In the genomic region with DNA sequence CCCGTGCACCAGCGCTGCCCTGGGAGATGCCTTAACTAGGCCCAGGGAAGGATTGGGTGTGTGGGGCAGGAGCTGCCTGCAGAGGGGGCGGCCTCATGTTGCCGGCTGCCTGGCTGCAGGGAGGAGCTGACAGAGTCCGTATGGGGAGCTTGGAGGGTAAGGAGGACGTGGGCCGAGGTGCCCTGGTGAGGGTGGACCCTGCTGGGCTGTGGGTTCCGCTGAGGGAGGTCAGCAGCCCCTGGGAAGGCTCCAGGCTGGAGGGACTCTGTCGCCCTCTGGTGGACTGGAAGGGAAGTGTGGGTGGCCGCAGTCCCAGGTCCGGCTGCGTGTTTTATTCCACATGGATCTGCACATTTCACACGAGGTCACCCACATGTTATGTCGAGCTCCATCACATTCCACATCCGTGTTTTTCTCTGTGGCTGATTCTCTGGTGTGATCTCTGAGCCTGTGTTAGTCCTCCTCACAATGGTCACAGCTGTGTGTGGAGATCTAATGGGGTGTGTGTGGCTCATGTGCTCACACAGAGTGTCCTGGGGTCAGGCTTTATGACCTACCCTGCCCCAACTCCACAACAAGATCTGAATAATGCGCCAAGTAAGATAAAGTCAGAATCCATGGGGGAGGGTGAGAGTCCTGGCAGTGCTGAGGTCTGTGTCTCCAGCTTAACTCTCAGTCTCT, we compare ENCODE assay signal across 8 cellular contexts. TPM values are rescaled to one million over a fixed set of nuclear protein-coding genes. Genes with fewer than 3 reads are reported as not detected.
DNase-seq lines count a peak whose midpoint lies in the region; FAIRE-seq and TF ChIP-seq lines count a peak whose summit lies in the region.

No MANE protein-coding gene starts in this region.

- no peaks in the 10 kb centered on the region for H3K4me1 Mint-ChIP-seq in astrocyte (ENCODE audit: low read depth, unreplicated experiment)

- DNase-seq in A172 (ENCODE audit: low spot score) = peak; percentile 10
- DNase-seq in GM12864 (ENCODE audit: low read depth) = no peak
- peak; percentile 10 for DNase-seq in RPMI8226
- DNase-seq in astrocyte (ENCODE audit: low read depth) = no peak
- peak; percentile 7 for DNase-seq in kidney glomerular epithelial cell (lab: John Stamatoyannopoulos, UW)
- DNase-seq in stimulated activated CD4-positive, alpha-beta T cell treated with anti-CD3 and anti-CD28 coated beads, TNF-alpha, amount 100 ng/mL, for 24 hours (ENCODE audit: low read depth in 3 of 3) = peak in 2 of 3 experiments; percentile 7 to 29
- DNase-seq in NCI-H2029 (lab: John Stamatoyannopoulos, UW) = no peak
- DNase-seq in COR-L47 (lab: John Stamatoyannopoulos, UW) = no peak

- H3K27me3 ChIP-seq in astrocyte (ENCODE audit: insufficient read depth, low read length) = no peaks in the 10 kb centered on the region

- TF ChIP-seq CTCF in GM12864 (IDR thresholded peaks at IDR 0.05; ENCODE audit: low read depth, low read length, missing control alignments) (peak; percentile 98), astrocyte (IDR thresholded peaks at IDR 0.05; ENCODE audit: insufficient read depth, low read depth, low read length) (peak; percentile 59)

- no peak for FAIRE-seq in astrocyte (lab: Jason Lieb, UNC)

- no peak overlapping the region for H3K27ac ChIP-seq in astrocyte (ENCODE audit: low read depth, low read length)

- no peaks in the 10 kb centered on the region for H3K4me1 ChIP-seq in astrocyte (ENCODE audit: insufficient read depth, low read length)

- H4K20me1 ChIP-seq in astrocyte (ENCODE audit: insufficient read depth, low read length) = no peaks in the 10 kb centered on the region

- H3K9ac ChIP-seq in astrocyte (ENCODE audit: low read length) = no peak overlapping the region

- H3K36me3 Mint-ChIP-seq in astrocyte (ENCODE audit: low read depth, unreplicated experiment) = no peaks in the 10 kb centered on the region

- peaks cover 4% of the 10 kb centered on the region for H3K9me3 Mint-ChIP-seq in astrocyte (ENCODE audit: unreplicated experiment)

- no peak overlapping the region for H3K4me3 ChIP-seq in GM12864 (ENCODE audit: low read depth, low read length)
- no peak overlapping the region for H3K4me3 ChIP-seq in astrocyte (ENCODE audit: insufficient read depth, low read depth, low read length)

- H3K36me3 ChIP-seq in astrocyte (ENCODE audit: insufficient read depth, low read length) = no peaks in the 10 kb centered on the region

- no peak overlapping the region for H2AFZ ChIP-seq in astrocyte (ENCODE audit: low read depth, low read length)

- H3K27ac Mint-ChIP-seq in astrocyte (ENCODE audit: unreplicated experiment) = no peak overlapping the region

- H3K9me3 ChIP-seq in astrocyte (ENCODE audit: insufficient read depth, low read depth, low read length) = no peaks in the 10 kb centered on the region

- H3K79me2 ChIP-seq in astrocyte (ENCODE audit: insufficient read depth, low read length) = no peaks in the 10 kb centered on the region

- H3K27me3 Mint-ChIP-seq in astrocyte (ENCODE audit: low read depth, unreplicated experiment) = peaks cover 63% of the 10 kb centered on the region

- H3K4me3 Mint-ChIP-seq in astrocyte (ENCODE audit: unreplicated experiment) = no peak overlapping the region

- no peak overlapping the region for H3K4me2 ChIP-seq in astrocyte (ENCODE audit: low read length)

RNA-seq across cellular contexts. Expression of a gene that starts 1.8 kb away (rescaled TPM):
- not detected in 2 replicates for total RNA-seq in A172 (2014; rRNA removed; shearing (Covaris generic))
- total RNA-seq in astrocyte = not detected in 2 replicates

Comparison
In these comparisons a context has a peak if more than half of its experiments do, and no peak if none do; other contexts are left out.
1. DNase-seq: peak in A172 (single experiment), RPMI8226 (single experiment), kidney glomerular epithelial cell (single experiment) and stimulated activated CD4-positive, alpha-beta T cell treated with anti-CD3 and anti-CD28 coated beads, TNF-alpha, amount 100 ng/mL, for 24 hours (2 of 3); none in GM12864 (single experiment), astrocyte (single experiment), NCI-H2029 (single experiment) and COR-L47 (single experiment).